2 cellular contexts compared by ENCODE assay signal in the genomic region with DNA sequence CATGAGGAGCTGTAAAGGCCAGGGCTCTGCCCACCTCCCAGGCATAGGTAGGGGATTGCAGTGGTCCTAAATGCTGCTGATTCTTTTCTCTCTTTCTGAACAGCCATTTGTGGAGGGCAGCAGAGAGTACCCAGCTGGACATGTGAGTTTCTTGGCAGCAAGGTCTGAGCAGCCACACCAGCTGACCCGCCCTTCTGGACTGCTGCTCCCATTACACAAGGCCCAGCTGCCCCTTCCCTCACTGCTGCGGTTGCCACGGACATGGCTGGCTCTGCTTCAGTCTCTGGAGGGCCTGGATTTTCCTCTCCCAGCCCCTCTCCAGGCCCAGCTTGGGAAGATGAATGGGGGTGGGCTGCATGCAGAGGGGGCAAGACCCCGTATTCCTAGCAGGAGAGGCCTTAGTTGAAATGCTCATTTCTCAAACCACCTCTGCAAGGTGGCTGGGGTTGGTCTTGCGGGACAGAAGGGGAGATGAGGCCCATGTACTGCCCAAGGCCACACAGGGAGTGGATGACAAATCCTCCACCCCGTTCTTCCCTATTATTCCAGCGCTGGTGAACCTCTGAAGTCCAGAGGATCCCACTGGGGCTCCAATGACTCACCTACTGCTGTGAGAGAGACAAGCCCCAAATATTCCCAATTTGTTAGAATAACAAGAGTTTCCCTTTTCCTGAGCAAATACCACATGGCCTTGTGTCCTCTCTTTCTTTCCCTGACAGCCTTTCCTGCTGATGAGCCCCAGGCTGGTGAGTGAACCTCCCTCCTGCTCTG.
TF ChIP-seq lines count a peak whose summit lies in the region.

No MANE protein-coding gene starts in this region.

TF ChIP-seq in IMR-90, 13 proteins besides CTCF, POLR2A, EP300 and RAD21:
- no peak for TF ChIP-seq SMC3 (IDR thresholded peaks at IDR 0.05; ENCODE audit: low read depth, low read length)
- no peak for TF ChIP-seq CHD1 (IDR thresholded peaks at IDR 0.05; ENCODE audit: low read depth, low read length)
- no peak for TF ChIP-seq RCOR1 (IDR thresholded peaks at IDR 0.05; ENCODE audit: insufficient replicate concordance, low read length)
- no peak for TF ChIP-seq CEBPB (IDR thresholded peaks at IDR 0.05; ENCODE audit: low read depth, low read length)
- TF ChIP-seq, protein P1, sequence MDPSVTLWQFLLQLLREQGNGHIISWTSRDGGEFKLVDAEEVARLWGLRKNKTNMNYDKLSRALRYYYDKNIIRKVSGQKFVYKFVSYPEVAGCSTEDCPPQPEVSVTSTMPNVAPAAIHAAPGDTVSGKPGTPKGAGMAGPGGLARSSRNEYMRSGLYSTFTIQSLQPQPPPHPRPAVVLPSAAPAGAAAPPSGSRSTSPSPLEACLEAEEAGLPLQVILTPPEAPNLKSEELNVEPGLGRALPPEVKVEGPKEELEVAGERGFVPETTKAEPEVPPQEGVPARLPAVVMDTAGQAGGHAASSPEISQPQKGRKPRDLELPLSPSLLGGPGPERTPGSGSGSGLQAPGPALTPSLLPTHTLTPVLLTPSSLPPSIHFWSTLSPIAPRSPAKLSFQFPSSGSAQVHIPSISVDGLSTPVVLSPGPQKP (IDR thresholded peaks at IDR 0.05; ENCODE audit: borderline replicate concordance, low read depth, low read length) = no peak
- TF ChIP-seq MXI1 (IDR thresholded peaks at IDR 0.05; ENCODE audit: borderline replicate concordance, low read depth, low read length) = no peak
- TF ChIP-seq MAFK (IDR thresholded peaks at IDR 0.05; ENCODE audit: low read depth, low read length) = no peak

TF ChIP-seq in liver, 16 proteins besides CTCF, POLR2A, EP300 and RAD21:
- TF ChIP-seq YY1 (IDR thresholded peaks at IDR 0.05) (peak; percentile 82), GABPA (IDR thresholded peaks at IDR 0.05 in 1 of 2, conservative IDR thresholded peaks at IDR 0.05 in 1 of 2) (peak in 1 of 2 donors; percentile 18), JUND (IDR thresholded peaks at IDR 0.05) (no peak), NR2F2 (IDR thresholded peaks at IDR 0.05) (no peak), SP1 (IDR thresholded peaks at IDR 0.05) (peak; percentile 77), FOXA2 (IDR thresholded peaks at IDR 0.05) (no peak), EGR1 (IDR thresholded peaks at IDR 0.05; ENCODE audit: low read depth in 2 of 2) (no peak), RXRA (IDR thresholded peaks at IDR 0.05) (peak; percentile 74 to 85), TAF1 (conservative IDR thresholded peaks at IDR 0.05) (no peak), FOXA1 (IDR thresholded peaks at IDR 0.05) (no peak), HNF4A (conservative IDR thresholded peaks at IDR 0.05) (peak; percentile 95 to 97), HNF4G (IDR thresholded peaks at IDR 0.05) (peak; percentile 47)
- TF ChIP-seq, protein P2, sequence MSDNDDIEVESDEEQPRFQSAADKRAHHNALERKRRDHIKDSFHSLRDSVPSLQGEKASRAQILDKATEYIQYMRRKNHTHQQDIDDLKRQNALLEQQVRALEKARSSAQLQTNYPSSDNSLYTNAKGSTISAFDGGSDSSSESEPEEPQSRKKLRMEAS (IDR thresholded peaks at IDR 0.05) = peak; percentile 68
- TF ChIP-seq, protein P3, sequence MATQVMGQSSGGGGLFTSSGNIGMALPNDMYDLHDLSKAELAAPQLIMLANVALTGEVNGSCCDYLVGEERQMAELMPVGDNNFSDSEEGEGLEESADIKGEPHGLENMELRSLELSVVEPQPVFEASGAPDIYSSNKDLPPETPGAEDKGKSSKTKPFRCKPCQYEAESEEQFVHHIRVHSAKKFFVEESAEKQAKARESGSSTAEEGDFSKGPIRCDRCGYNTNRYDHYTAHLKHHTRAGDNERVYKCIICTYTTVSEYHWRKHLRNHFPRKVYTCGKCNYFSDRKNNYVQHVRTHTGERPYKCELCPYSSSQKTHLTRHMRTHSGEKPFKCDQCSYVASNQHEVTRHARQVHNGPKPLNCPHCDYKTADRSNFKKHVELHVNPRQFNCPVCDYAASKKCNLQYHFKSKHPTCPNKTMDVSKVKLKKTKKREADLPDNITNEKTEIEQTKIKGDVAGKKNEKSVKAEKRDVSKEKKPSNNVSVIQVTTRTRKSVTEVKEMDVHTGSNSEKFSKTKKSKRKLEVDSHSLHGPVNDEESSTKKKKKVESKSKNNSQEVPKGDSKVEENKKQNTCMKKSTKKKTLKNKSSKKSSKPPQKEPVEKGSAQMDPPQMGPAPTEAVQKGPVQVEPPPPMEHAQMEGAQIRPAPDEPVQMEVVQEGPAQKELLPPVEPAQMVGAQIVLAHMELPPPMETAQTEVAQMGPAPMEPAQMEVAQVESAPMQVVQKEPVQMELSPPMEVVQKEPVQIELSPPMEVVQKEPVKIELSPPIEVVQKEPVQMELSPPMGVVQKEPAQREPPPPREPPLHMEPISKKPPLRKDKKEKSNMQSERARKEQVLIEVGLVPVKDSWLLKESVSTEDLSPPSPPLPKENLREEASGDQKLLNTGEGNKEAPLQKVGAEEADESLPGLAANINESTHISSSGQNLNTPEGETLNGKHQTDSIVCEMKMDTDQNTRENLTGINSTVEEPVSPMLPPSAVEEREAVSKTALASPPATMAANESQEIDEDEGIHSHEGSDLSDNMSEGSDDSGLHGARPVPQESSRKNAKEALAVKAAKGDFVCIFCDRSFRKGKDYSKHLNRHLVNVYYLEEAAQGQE (IDR thresholded peaks at IDR 0.05) = peak; percentile 41
- TF ChIP-seq, protein P4, sequence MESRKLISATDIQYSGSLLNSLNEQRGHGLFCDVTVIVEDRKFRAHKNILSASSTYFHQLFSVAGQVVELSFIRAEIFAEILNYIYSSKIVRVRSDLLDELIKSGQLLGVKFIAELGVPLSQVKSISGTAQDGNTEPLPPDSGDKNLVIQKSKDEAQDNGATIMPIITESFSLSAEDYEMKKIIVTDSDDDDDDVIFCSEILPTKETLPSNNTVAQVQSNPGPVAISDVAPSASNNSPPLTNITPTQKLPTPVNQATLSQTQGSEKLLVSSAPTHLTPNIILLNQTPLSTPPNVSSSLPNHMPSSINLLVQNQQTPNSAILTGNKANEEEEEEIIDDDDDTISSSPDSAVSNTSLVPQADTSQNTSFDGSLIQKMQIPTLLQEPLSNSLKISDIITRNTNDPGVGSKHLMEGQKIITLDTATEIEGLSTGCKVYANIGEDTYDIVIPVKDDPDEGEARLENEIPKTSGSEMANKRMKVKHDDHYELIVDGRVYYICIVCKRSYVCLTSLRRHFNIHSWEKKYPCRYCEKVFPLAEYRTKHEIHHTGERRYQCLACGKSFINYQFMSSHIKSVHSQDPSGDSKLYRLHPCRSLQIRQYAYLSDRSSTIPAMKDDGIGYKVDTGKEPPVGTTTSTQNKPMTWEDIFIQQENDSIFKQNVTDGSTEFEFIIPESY (IDR thresholded peaks at IDR 0.05) = no peak
- TF ChIP-seq, protein P5, sequence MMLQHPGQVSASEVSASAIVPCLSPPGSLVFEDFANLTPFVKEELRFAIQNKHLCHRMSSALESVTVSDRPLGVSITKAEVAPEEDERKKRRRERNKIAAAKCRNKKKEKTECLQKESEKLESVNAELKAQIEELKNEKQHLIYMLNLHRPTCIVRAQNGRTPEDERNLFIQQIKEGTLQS (IDR thresholded peaks at IDR 0.05) = no peak
